ENCODE assay signal across 8 cellular contexts in the genomic region with DNA sequence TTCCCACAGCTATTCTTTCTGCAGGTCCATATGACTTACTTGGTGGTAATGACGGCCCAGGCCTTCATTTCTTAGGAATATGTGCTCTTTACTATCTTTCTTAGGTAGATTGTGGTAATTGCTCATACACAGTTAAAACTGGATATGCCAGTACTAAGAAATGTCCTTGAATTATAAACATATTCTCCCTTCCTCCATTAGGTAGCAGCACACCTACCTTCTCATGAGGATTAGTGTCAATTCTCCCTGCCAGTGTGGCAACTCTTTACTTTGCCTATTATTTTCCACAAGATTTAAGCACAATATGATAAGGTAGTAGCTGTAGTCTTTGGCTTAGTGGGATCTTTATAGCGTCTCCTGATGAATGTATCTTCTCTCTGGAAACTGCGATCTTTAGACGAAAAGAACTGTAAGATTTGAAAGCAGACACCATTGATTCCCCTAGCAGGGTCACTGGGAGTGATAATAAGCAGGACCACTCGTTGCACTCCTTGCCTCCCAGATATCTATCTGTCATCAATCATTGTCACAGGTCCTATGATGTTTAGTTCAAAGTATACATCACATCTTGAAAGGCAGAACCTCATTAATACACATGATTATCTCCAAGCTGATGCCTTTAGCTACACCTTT.
A peak's percentile ranks its signal among the peaks of the same experiment; 100 is the strongest.
DNase-seq lines count a peak whose midpoint lies in the region; ATAC-seq and TF ChIP-seq lines count a peak whose summit lies in the region.

No MANE protein-coding gene starts in this region.

- H3K4me2 ChIP-seq in fibroblast of lung (ENCODE audit: extremely low read depth, insufficient read depth, low read length): no peak overlapping the region

- TF ChIP-seq POLR2A in esophagus squamous epithelium (IDR thresholded peaks at IDR 0.05) (no peak), suprapubic skin (IDR thresholded peaks at IDR 0.05) (no peak)

- no peak overlapping the region for H3K4me3 ChIP-seq in fibroblast of lung (replicated peaks in 1 of 4; ENCODE audit: control extremely low read depth in 1 of 4, insufficient read depth in 1 of 4, low read depth in 3 of 4, low read length in 4 of 4)
- H3K4me3 ChIP-seq in esophagus squamous epithelium: no peak overlapping the region
- H3K4me3 ChIP-seq in suprapubic skin: no peak overlapping the region

- H2AFZ ChIP-seq in fibroblast of lung (ENCODE audit: low read length): no peak overlapping the region

- H3K79me2 ChIP-seq in fibroblast of lung (ENCODE audit: control insufficient read depth, insufficient read depth, low read length): no peaks in the 10 kb centered on the region

- no peak for TF ChIP-seq EP300 in suprapubic skin (IDR thresholded peaks at IDR 0.05)

- no peaks in the 10 kb centered on the region for H3K36me3 ChIP-seq in fibroblast of lung (ENCODE audit: control insufficient read depth, insufficient read depth, low read length)
- H3K36me3 ChIP-seq in esophagus squamous epithelium: no peaks in the 10 kb centered on the region
- H3K36me3 ChIP-seq in suprapubic skin: no peaks in the 10 kb centered on the region

- no peak overlapping the region for H3K9ac ChIP-seq in fibroblast of lung (ENCODE audit: insufficient read depth, low read length)

- peak; percentile 9 for DNase-seq in NCI-H510A treated with DMSO at 0.1 percent for 48 hours (lab: John Stamatoyannopoulos, UW)
- DNase-seq in NCI-H510A (lab: John Stamatoyannopoulos, UW): no peak
- peak; percentile 25 for DNase-seq in NCI-H1092 treated with DMSO at 0.1 percent for 48 hours (lab: John Stamatoyannopoulos, UW)
- peak; percentile 19 to 45 for DNase-seq in fibroblast of lung (ENCODE audit: low read depth in 2 of 2)
- DNase-seq in amygdala (lab: John Stamatoyannopoulos, UW): no peak
- no peak for DNase-seq in esophagus squamous epithelium (lab: John Stamatoyannopoulos, UW)
- DNase-seq in suprapubic skin (ENCODE audit: low spot score in 2 of 2): no peak

- WGBS in esophagus squamous epithelium, 2 donors: 57 to 69% methylated on average over 5 of the region's 5 CpGs
- WGBS in suprapubic skin: 65% methylated on average over 5 of the region's 5 CpGs

- H3K4me1 ChIP-seq in fibroblast of lung (ENCODE audit: control insufficient read depth, extremely low read depth, insufficient read depth, low read length) (no peaks in the 10 kb centered on the region), esophagus squamous epithelium (no peaks in the 10 kb centered on the region), suprapubic skin (no peaks in the 10 kb centered on the region)

- H3K9me3 ChIP-seq in fibroblast of lung (ENCODE audit: control insufficient read depth, insufficient read depth, low read depth, low read length) (no peaks in the 10 kb centered on the region), esophagus squamous epithelium (no peaks in the 10 kb centered on the region), suprapubic skin (no peaks in the 10 kb centered on the region)

- TF ChIP-seq CTCF in fibroblast of lung (conservative IDR thresholded peaks at IDR 0.05 in 1 of 2, IDR thresholded peaks at IDR 0.05 in 1 of 2; ENCODE audit: low read depth in 1 of 2, low read length in 2 of 2) (peak; percentile 58 to 68), esophagus squamous epithelium (IDR thresholded peaks at IDR 0.05) (peak in 3 of 6 experiments; percentile 11 to 28 (median 15)), suprapubic skin (IDR thresholded peaks at IDR 0.05) (no peak)

- H3K27me3 ChIP-seq in fibroblast of lung (ENCODE audit: control insufficient read depth, insufficient read depth, low read length) (no peaks in the 10 kb centered on the region), esophagus squamous epithelium (no peaks in the 10 kb centered on the region), suprapubic skin (no peaks in the 10 kb centered on the region)

- intact Hi-C loops in esophagus squamous epithelium (cut with DNase I): no loop called here

- H3K27ac ChIP-seq in fibroblast of lung (ENCODE audit: insufficient read depth, low read length): no peak overlapping the region
- H3K27ac ChIP-seq in esophagus squamous epithelium: no peak overlapping the region
- no peak overlapping the region for H3K27ac ChIP-seq in suprapubic skin

- no peaks in the 10 kb centered on the region for H4K20me1 ChIP-seq in fibroblast of lung (ENCODE audit: control insufficient read depth, extremely low read depth, insufficient read depth, low read length)

- peak; percentile 92 for ATAC-seq in HG02610 (IDR thresholded peaks at IDR 0.05; ENCODE audit: unreplicated experiment)

Comparison
In these comparisons a context has a peak if more than half of its experiments do, and no peak if none do; other contexts are left out.
1. DNase-seq: peak in NCI-H510A treated with DMSO at 0.1 percent for 48 hours (single experiment), NCI-H1092 treated with DMSO at 0.1 percent for 48 hours (single experiment) and fibroblast of lung (2 of 2); none in NCI-H510A (single experiment), amygdala (0 of 56), esophagus squamous epithelium (single experiment) and suprapubic skin (0 of 2).
2. CTCF ChIP-seq: peak in fibroblast of lung (2 of 2); none in suprapubic skin (0 of 2).